In genomic region chr1:5001466-5001865, GRCh38 we compare ENCODE assay signal across 2 cellular contexts.
TF ChIP-seq lines count a peak whose summit lies in the region.

No MANE protein-coding gene starts in this region.

TF ChIP-seq in Ishikawa, 13 proteins besides CTCF, POLR2A, EP300 and RAD21:
- peak; percentile 86 for TF ChIP-seq REST (IDR thresholded peaks at IDR 0.05; ENCODE audit: low read depth)
- TF ChIP-seq ZBTB7A (IDR thresholded peaks at IDR 0.05; ENCODE audit: low read depth): no peak
TF ChIP-seq in Ishikawa: peak in this region for 1.

TF ChIP-seq in GM12878, 131 proteins besides CTCF, POLR2A, EP300 and RAD21:
- peak; percentile 75; the same call in 1 of the 2 replicates for TF ChIP-seq REST (IDR thresholded peaks at IDR 0.05; ENCODE audit: low read depth, low read length)
- no peak for TF ChIP-seq ZBTB33 (IDR thresholded peaks at IDR 0.05)
